Comparison of ENCODE assay signal across 14 cellular contexts in genomic region chr7:22219739-22220493, GRCh38.
DNase-seq lines count a peak whose midpoint lies in the region; ATAC-seq and TF ChIP-seq lines count a peak whose summit lies in the region.
"Had no signal": no experiment of that assay in that cellular context is flagged by ENCODE, and none has a peak within 500 bp of the region (broad histone marks: within the 10 kb centered on the region; RNA-seq: fewer than 3 reads in every experiment).

No MANE protein-coding gene starts in this region.

- CTCF ChIA-PET in activated CD8-positive, alpha-beta T cell treated with anti-CD3 and anti-CD28 coated beads, Interleukin-2, amount 10 ng/mL, durations not matched to agents 7 days and 5 days (lab: Charles Lee): interaction anchor here (0.7 kb wide), 1 partner anchor 136 kb away, joined by 3 read pairs; no protein-coding TSS in a partner anchor

- TF ChIP-seq POLR2A in testis (IDR thresholded peaks at IDR 0.05): no peak

- H3K27me3 Mint-ChIP-seq in activated CD8-positive, alpha-beta T cell treated with anti-CD3 and anti-CD28 coated beads, Interleukin-2, amount 10 ng/mL, durations not matched to agents 7 days and 5 days (ENCODE audit: low read depth): peaks cover 10% of the 10 kb centered on the region

- H3K4me1 Mint-ChIP-seq in activated CD8-positive, alpha-beta T cell treated with anti-CD3 and anti-CD28 coated beads, Interleukin-2, amount 10 ng/mL, durations not matched to agents 7 days and 5 days (ENCODE audit: low read depth): no peaks in the 10 kb centered on the region
- H3K4me1 Mint-ChIP-seq: immature natural killer cell; naive thymus-derived CD4-positive, alpha-beta T cell had no signal

- H3K27ac ChIP-seq in angular gyrus (ENCODE audit: low read depth, low read length) (peak overlapping the region; percentile 73), testis (peak overlapping the region; percentile 81 to 85)

- H3K27ac Mint-ChIP-seq in activated CD8-positive, alpha-beta T cell treated with anti-CD3 and anti-CD28 coated beads, Interleukin-2, amount 10 ng/mL, durations not matched to agents 7 days and 5 days: no peak overlapping the region
- H3K27ac Mint-ChIP-seq: activated naive CD4-positive, alpha-beta T cell treated with anti-CD3 and anti-CD28 coated beads for 36 hours; immature natural killer cell; naive thymus-derived CD4-positive, alpha-beta T cell had no signal

- no peaks in the 10 kb centered on the region for H3K9me3 Mint-ChIP-seq in activated CD8-positive, alpha-beta T cell treated with anti-CD3 and anti-CD28 coated beads, Interleukin-2, amount 10 ng/mL, durations not matched to agents 7 days and 5 days (ENCODE audit: insufficient read depth)
- H3K9me3 Mint-ChIP-seq: immature natural killer cell had no signal

- H3K36me3 ChIP-seq in testis (ENCODE audit: low read depth, missing control alignments): no peaks in the 10 kb centered on the region

- intact Hi-C loops in testis (cut with DNase I; ENCODE audit: low total_unique reads): no loop called here

- H3K4me3 ChIP-seq in fibroblast of villous mesenchyme (ENCODE audit: low read depth, low read length) (no peak overlapping the region), testis (peak overlapping the region; percentile 10 to 18)

- no peaks in the 10 kb centered on the region for H3K36me3 Mint-ChIP-seq in activated CD8-positive, alpha-beta T cell treated with anti-CD3 and anti-CD28 coated beads, Interleukin-2, amount 10 ng/mL, durations not matched to agents 7 days and 5 days (ENCODE audit: low read depth)
- H3K36me3 Mint-ChIP-seq: immature natural killer cell; naive thymus-derived CD4-positive, alpha-beta T cell had no signal

- TF ChIP-seq CTCF in fibroblast of villous mesenchyme (IDR thresholded peaks at IDR 0.05; ENCODE audit: insufficient read depth, low read depth, low read length): no peak
- TF ChIP-seq CTCF in testis (IDR thresholded peaks at IDR 0.05): no peak

- WGBS in testis, 2 donors: 25 to 50% methylated on average over 10 of the region's 10 CpGs

- H3K9me3 ChIP-seq in testis: no peaks in the 10 kb centered on the region

- POLR2A ChIA-PET in activated CD8-positive, alpha-beta T cell treated with anti-CD3 and anti-CD28 coated beads, Interleukin-2, amount 10 ng/mL, durations not matched to agents 7 days and 5 days (lab: Charles Lee): no interaction called here

- peaks cover 38% of the 10 kb centered on the region for H3K4me1 ChIP-seq in testis

- no peaks in the 10 kb centered on the region for H3K27me3 ChIP-seq in testis

- peak; percentile 3 for DNase-seq in fibroblast of villous mesenchyme (ENCODE audit: low read depth)
- DNase-seq in lung microvascular endothelial cell (ENCODE audit: low read depth in 2 of 2): peak; percentile 94 to 97
- no peak for DNase-seq in testis
- no peak for DNase-seq in activated effector memory CD4-positive, alpha-beta T cell treated with anti-CD3 and anti-CD28 coated beads, Interleukin-2, amount 50 U/mL, for 16 hours
- no peak for DNase-seq in activated CD4-positive, alpha-beta T cell treated with anti-CD3 and anti-CD28 coated beads for 4 hours
- no peak for DNase-seq in germinal center (ENCODE audit: low spot score)
- DNase-seq in activated CD8-positive, alpha-beta T cell treated with anti-CD3 and anti-CD28 coated beads, Interleukin-2, amount 10 ng/mL, durations not matched to agents 7 days and 5 days: no peak
- DNase-seq: activated naive CD4-positive, alpha-beta T cell treated with anti-CD3 and anti-CD28 coated beads for 36 hours; immature natural killer cell; Kasumi-1; naive thymus-derived CD4-positive, alpha-beta T cell; NCI-H187 treated with DMSO at 0.1 percent for 48 hours; NCI-H69 had no signal

- no peak for ATAC-seq in activated CD8-positive, alpha-beta T cell treated with anti-CD3 and anti-CD28 coated beads, Interleukin-2, amount 10 ng/mL, durations not matched to agents 7 days and 5 days
- ATAC-seq: naive thymus-derived CD4-positive, alpha-beta T cell had no signal

- H3K4me3 Mint-ChIP-seq in activated CD8-positive, alpha-beta T cell treated with anti-CD3 and anti-CD28 coated beads, Interleukin-2, amount 10 ng/mL, durations not matched to agents 7 days and 5 days: no peak overlapping the region
- H3K4me3 Mint-ChIP-seq: activated naive CD4-positive, alpha-beta T cell treated with anti-CD3 and anti-CD28 coated beads for 36 hours; immature natural killer cell; naive thymus-derived CD4-positive, alpha-beta T cell had no signal

Comparison
In these comparisons a context has a peak if more than half of its experiments do, and no peak if none do; other contexts are left out.
1. DNase-seq: peak in fibroblast of villous mesenchyme (single experiment) and lung microvascular endothelial cell (2 of 2); none in testis (single experiment), activated effector memory CD4-positive, alpha-beta T cell treated with anti-CD3 and anti-CD28 coated beads, Interleukin-2, amount 50 U/mL, for 16 hours (single experiment), activated CD4-positive, alpha-beta T cell treated with anti-CD3 and anti-CD28 coated beads for 4 hours (0 of 2), germinal center (single experiment) and activated CD8-positive, alpha-beta T cell treated with anti-CD3 and anti-CD28 coated beads, Interleukin-2, amount 10 ng/mL, durations not matched to agents 7 days and 5 days (single experiment).